In the genomic region with DNA sequence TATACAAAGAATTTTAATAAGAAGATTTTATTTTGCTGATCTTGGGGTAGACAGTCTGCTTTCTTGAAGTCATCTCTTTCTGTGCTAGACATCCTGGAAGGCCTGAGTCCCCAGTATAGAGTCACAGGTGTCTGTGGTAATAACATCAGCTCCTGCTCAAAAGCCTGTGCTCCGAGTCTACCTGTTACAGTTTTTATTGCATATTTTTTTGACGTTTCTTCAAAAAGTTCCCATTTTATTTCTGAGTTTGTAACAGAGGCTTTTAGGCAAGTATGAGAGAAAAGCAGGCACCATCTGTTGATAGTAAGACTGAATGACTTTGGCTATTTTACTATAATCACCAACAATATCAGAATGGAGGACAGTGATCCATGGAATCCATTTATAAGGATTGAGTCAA, we compare ENCODE assay signal across 19 cellular contexts.
"Had no signal": no experiment of that assay in that cellular context is flagged by ENCODE, and none has a peak within 500 bp of the region (broad histone marks: within the 10 kb centered on the region; RNA-seq: fewer than 3 reads in every experiment).

No MANE protein-coding gene starts in this region.

- H3K9me3 Mint-ChIP-seq: natural killer cell treated with Interleukin-12 subunit alpha and Interleukin-12 subunit beta and Interleukin-15 and Interleukin-18, amount 100 ng/mL, for 72 hours had no signal

- H3K9ac ChIP-seq: neural progenitor cell had no signal

- H3K4me3 Mint-ChIP-seq: natural killer cell treated with Interleukin-12 subunit alpha and Interleukin-12 subunit beta and Interleukin-15 and Interleukin-18, amount 100 ng/mL, for 72 hours; neural progenitor cell had no signal

- ATAC-seq: esophagus mucosa; heart right ventricle; natural killer cell treated with Interleukin-12 subunit alpha and Interleukin-12 subunit beta and Interleukin-15 and Interleukin-18, amount 100 ng/mL, for 72 hours; right cardiac atrium had no signal

- H3K27me3 ChIP-seq: heart right ventricle, neural progenitor cell, ovary, suprapubic skin, thyroid gland, upper lobe of left lung, uterus had no signal

- H3K4me1 ChIP-seq: thyroid gland, uterus had no signal

- H3K4me3 ChIP-seq: coronary artery, heart right ventricle, neural progenitor cell, ovary, suprapubic skin, thyroid gland, upper lobe of left lung, uterus had no signal

- H3K27ac Mint-ChIP-seq: neural progenitor cell had no signal

- H3K9me3 ChIP-seq: ovary, suprapubic skin, thyroid gland, upper lobe of left lung, uterus had no signal

- H3K27ac ChIP-seq: coronary artery, heart right ventricle, neural progenitor cell, ovary, suprapubic skin, thyroid gland, upper lobe of left lung, uterus had no signal

- DNase-seq: effector memory CD4-positive, alpha-beta T cell; heart right ventricle; hypothalamus; kidney glomerular epithelial cell; mammary epithelial cell; nucleus accumbens; ovary; right cardiac atrium; small intestine; stimulated activated CD4-positive, alpha-beta T cell treated with anti-CD3 and anti-CD28 coated beads, Interleukin-2, amount 100 ng/mL, for 48 hours; stimulated activated naive CD4-positive, alpha-beta T cell treated with Interleukin-2 at 50 U/mL for 16 hours; thyroid gland; upper lobe of left lung; uterus had no signal

- H3K36me3 ChIP-seq: heart right ventricle, neural progenitor cell, ovary, suprapubic skin, thyroid gland, upper lobe of left lung, uterus had no signal
